In genomic region chr5:154474957-154475334, GRCh38 we compare ENCODE assay signal across 17 cellular contexts. TPM values are rescaled to one million over a fixed set of nuclear protein-coding genes. Genes with fewer than 3 reads are reported as not detected.
DNase-seq lines count a peak whose midpoint lies in the region; ATAC-seq and TF ChIP-seq lines count a peak whose summit lies in the region.
"Had no signal": no experiment of that assay in that cellular context is flagged by ENCODE, and none has a peak within 500 bp of the region (broad histone marks: within the 10 kb centered on the region; RNA-seq: fewer than 3 reads in every experiment).

No MANE protein-coding gene starts in this region.

- H3K9me3 ChIP-seq in heart right ventricle = no peaks in the 10 kb centered on the region
- no peaks in the 10 kb centered on the region for H3K9me3 ChIP-seq in muscle layer of colon (ENCODE audit: low read length)

- H3K9ac ChIP-seq in muscle layer of colon (ENCODE audit: low read length) = peak overlapping the region; percentile 97

- DNase-seq in heart right ventricle (no peak), left cardiac atrium (no peak), type B pancreatic cell (ENCODE audit: extremely low spot score, unreplicated experiment) (no peak), RPMI8226 (no peak)
- DNase-seq: activated CD4-positive, alpha-beta T cell treated with anti-CD3 and anti-CD28 coated beads for 4 hours; activated gamma-delta T cell; AML-193; effector CD8-positive, alpha-beta T cell; NCI-H774; nucleus accumbens; stimulated activated CD4-positive, alpha-beta T cell treated with anti-CD3 and anti-CD28 coated beads, Interleukin-4, amount 100 ng/mL, for 24 hours had no signal

- H3K27me3 Mint-ChIP-seq in activated naive CD8-positive, alpha-beta T cell = peaks cover 60% of the 10 kb centered on the region
- H3K27me3 Mint-ChIP-seq in type B pancreatic cell = peaks cover 96% of the 10 kb centered on the region

- peak overlapping the region; percentile 9 for H3K27ac Mint-ChIP-seq in activated naive CD8-positive, alpha-beta T cell
- peak overlapping the region; percentile 8 for H3K27ac Mint-ChIP-seq in type B pancreatic cell

- H3K4me1 Mint-ChIP-seq in activated naive CD8-positive, alpha-beta T cell (ENCODE audit: low read depth) = peaks cover 63% of the 10 kb centered on the region
- peaks cover 19% of the 10 kb centered on the region for H3K4me1 Mint-ChIP-seq in type B pancreatic cell (ENCODE audit: unreplicated experiment)

- H3K4me3 Mint-ChIP-seq in activated naive CD8-positive, alpha-beta T cell = peak overlapping the region; percentile 68
- H3K4me3 Mint-ChIP-seq in type B pancreatic cell = peak overlapping the region; percentile 44

- H3K27ac ChIP-seq in heart right ventricle = peak overlapping the region in 2 of 10 donors; percentile 80 to 85
- peak overlapping the region; percentile 88 for H3K27ac ChIP-seq in muscle layer of colon (ENCODE audit: low read depth, low read length)

- no peaks in the 10 kb centered on the region for H3K9me3 Mint-ChIP-seq in activated naive CD8-positive, alpha-beta T cell (ENCODE audit: low read depth)
- H3K9me3 Mint-ChIP-seq in type B pancreatic cell = no peaks in the 10 kb centered on the region

- H3K4me3 ChIP-seq in heart right ventricle (peak overlapping the region in 7 of 10 donors; percentile 52 to 65 (median 62)), muscle layer of colon (ENCODE audit: low read depth in 1 of 2, low read length in 2 of 2) (peak overlapping the region; percentile 69 to 85)

- H3K27me3 ChIP-seq in heart right ventricle (peaks cover 22 to 100% (median 98%) of the 10 kb centered on the region in 7 donors), muscle layer of colon (ENCODE audit: control insufficient read depth in 1 of 2, insufficient read depth in 2 of 2, low read length in 2 of 2) (peaks cover 8 to 64% of the 10 kb centered on the region in 2 donors)

- H3K4me1 ChIP-seq in heart right ventricle (peaks cover 18 to 86% (median 63%) of the 10 kb centered on the region in 9 donors), muscle layer of colon (ENCODE audit: insufficient read depth, low read length) (peaks cover 8% of the 10 kb centered on the region)

- no peaks in the 10 kb centered on the region for H3K36me3 ChIP-seq in heart right ventricle
- no peaks in the 10 kb centered on the region for H3K36me3 ChIP-seq in muscle layer of colon (ENCODE audit: insufficient read depth, low read length)

- 21 to 26% methylated on average over 5 of the region's 5 CpGs for WGBS in heart right ventricle, 2 donors

- intact Hi-C loops in heart right ventricle (cut with DNase I) (loop anchor here in 1 of 10 donors (10.0 kb wide), 1 partner anchor 380 kb away; the partner anchor contains the start of genes CNOT8 and FAXDC2), left cardiac atrium (cut with DNase I) (no loop called here)

- H3K36me3 Mint-ChIP-seq in activated naive CD8-positive, alpha-beta T cell = no peaks in the 10 kb centered on the region
- no peaks in the 10 kb centered on the region for H3K36me3 Mint-ChIP-seq in type B pancreatic cell

- TF ChIP-seq CTCF in heart right ventricle (IDR thresholded peaks at IDR 0.05) (no peak), type B pancreatic cell (conservative IDR thresholded peaks at IDR 0.05) (no peak)

- ATAC-seq in heart right ventricle = no peak
- no peak for ATAC-seq in left cardiac atrium
- no peak for ATAC-seq in GM19023 (IDR thresholded peaks at IDR 0.05; ENCODE audit: unreplicated experiment)

RNA-seq across cellular contexts. Expression of gene HAND1, which starts 3.1 kb away (rescaled TPM):
- total RNA-seq in heart right ventricle = 10 to 100 TPM; 22.2 to 33.0 (median 24.8) TPM
- 10 to 100 TPM; 16.8 to 18.4 TPM for polyA plus RNA-seq in heart right ventricle
- 1 to 10 TPM; 4.7 to 5.2 TPM for total RNA-seq in left cardiac atrium
- 2.4 and 17.9 TPM in 2 replicates for total RNA-seq in type B pancreatic cell (ENCODE audit: low replicate concordance)
- total RNA-seq: HT1080, lower leg skin, ureter had no signal

RNA-seq across cellular contexts. Expression of gene SAP30L, which starts 29.1 kb away (rescaled TPM):
- total RNA-seq in heart right ventricle (10 to 100 TPM; 25.9 to 38.3 (median 33.8) TPM), left cardiac atrium (10 to 100 TPM; 32.1 to 33.8 TPM), type B pancreatic cell (ENCODE audit: low replicate concordance) (39.4 and 43.7 TPM in 2 replicates)
- 10 to 100 TPM; 14.4 to 36.4 TPM for polyA plus RNA-seq in heart right ventricle
